In the genomic region with DNA sequence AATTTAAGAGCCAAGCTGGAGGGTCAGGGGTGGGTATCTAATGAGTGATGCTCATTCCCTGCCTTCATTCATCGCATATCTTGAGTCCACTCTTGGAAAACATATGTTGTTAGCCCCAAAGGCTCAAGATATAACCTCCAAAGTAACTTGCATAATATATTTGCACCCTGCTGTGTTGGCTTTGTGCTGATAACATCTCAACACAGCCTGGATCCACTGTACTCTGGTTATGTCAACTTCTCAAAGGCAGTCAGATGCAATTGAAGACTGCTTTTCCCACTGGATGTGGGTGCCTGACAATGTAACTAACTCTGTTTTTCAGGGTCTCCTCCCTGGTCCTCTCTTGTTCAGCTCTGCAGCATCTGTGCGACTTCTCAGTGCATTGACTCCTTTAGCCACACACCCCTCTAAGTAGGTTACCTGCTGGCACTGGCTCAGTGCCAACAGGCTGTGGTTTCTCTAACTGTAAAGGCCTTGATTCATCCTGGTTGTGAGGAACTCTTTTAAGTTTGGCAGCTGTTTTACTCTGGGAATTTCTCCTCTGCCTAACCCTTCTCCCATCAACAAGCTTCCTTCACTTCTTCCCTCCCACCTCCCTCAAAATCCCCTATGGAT, we compare ENCODE assay signal across 11 cellular contexts. TPM values are rescaled to one million over a fixed set of nuclear protein-coding genes. Genes with fewer than 3 reads are reported as not detected.
DNase-seq lines count a peak whose midpoint lies in the region; ATAC-seq and TF ChIP-seq lines count a peak whose summit lies in the region.
"Had no signal": no experiment of that assay in that cellular context is flagged by ENCODE, and none has a peak within 500 bp of the region (broad histone marks: within the 10 kb centered on the region; RNA-seq: fewer than 3 reads in every experiment).

No MANE protein-coding gene starts in this region.

- H3K4me3 Mint-ChIP-seq in activated CD8-positive, alpha-beta memory T cell treated with anti-CD3 and anti-CD28 coated beads, Interleukin-2, amount 10 ng/mL, durations not matched to agents 7 days and 5 days: no peak overlapping the region
- no peak overlapping the region for H3K4me3 Mint-ChIP-seq in MCF 10A (ENCODE audit: unreplicated experiment)

- peak; percentile 30 for DNase-seq in activated CD8-positive, alpha-beta memory T cell treated with anti-CD3 and anti-CD28 coated beads, Interleukin-2, amount 50 U/mL, for 4 hours
- DNase-seq in activated CD8-positive, alpha-beta memory T cell treated with anti-CD3 and anti-CD28 coated beads, Interleukin-2, amount 10 ng/mL, durations not matched to agents 7 days and 5 days: no peak
- peak; percentile 61 for DNase-seq in RPMI7951 (ENCODE audit: low read depth)
- DNase-seq in MCF 10A (ENCODE audit: unreplicated experiment): peak; percentile 75
- DNase-seq in stimulated activated CD4-positive, alpha-beta T cell treated with anti-CD3 and anti-CD28 coated beads, TNF-alpha, amount 100 ng/mL, for 4 hours (ENCODE audit: low read depth in 3 of 3): peak; percentile 0 to 7 (median 2)
- no peak for DNase-seq in ecto neural progenitor cell (ENCODE audit: low spot score)
- no peak for DNase-seq in amniotic stem cell (lab: John Stamatoyannopoulos, UW)
- DNase-seq: AML-193, H7 had no signal

- no TSS peak for BruUV-seq in MCF 10A (replicated peaks; lab: Mats Ljungman, UMichigan)

- no peak for ATAC-seq in activated CD8-positive, alpha-beta memory T cell treated with anti-CD3 and anti-CD28 coated beads, Interleukin-2, amount 10 ng/mL, durations not matched to agents 7 days and 5 days
- ATAC-seq in HG02981 (IDR thresholded peaks at IDR 0.05; ENCODE audit: unreplicated experiment): no peak
- ATAC-seq: HepG2 had no signal

- intact Hi-C loops in MCF 10A (cut with micrococcal nuclease): no loop called here

- peaks cover 6% of the 10 kb centered on the region for H3K4me1 Mint-ChIP-seq in activated CD8-positive, alpha-beta memory T cell treated with anti-CD3 and anti-CD28 coated beads, Interleukin-2, amount 10 ng/mL, durations not matched to agents 7 days and 5 days
- peaks cover 18% of the 10 kb centered on the region for H3K4me1 Mint-ChIP-seq in MCF 10A (ENCODE audit: insufficient read depth, unreplicated experiment)

- no peaks in the 10 kb centered on the region for H3K27me3 Mint-ChIP-seq in activated CD8-positive, alpha-beta memory T cell treated with anti-CD3 and anti-CD28 coated beads, Interleukin-2, amount 10 ng/mL, durations not matched to agents 7 days and 5 days
- H3K27me3 Mint-ChIP-seq in MCF 10A (ENCODE audit: insufficient read depth, unreplicated experiment): peaks cover 34% of the 10 kb centered on the region

- H3K9me3 Mint-ChIP-seq in activated CD8-positive, alpha-beta memory T cell treated with anti-CD3 and anti-CD28 coated beads, Interleukin-2, amount 10 ng/mL, durations not matched to agents 7 days and 5 days (ENCODE audit: low read depth): peaks cover 2% of the 10 kb centered on the region
- no peaks in the 10 kb centered on the region for H3K9me3 Mint-ChIP-seq in MCF 10A (ENCODE audit: unreplicated experiment)

- H3K27ac Mint-ChIP-seq in activated CD8-positive, alpha-beta memory T cell treated with anti-CD3 and anti-CD28 coated beads, Interleukin-2, amount 10 ng/mL, durations not matched to agents 7 days and 5 days: no peak overlapping the region
- no peak overlapping the region for H3K27ac Mint-ChIP-seq in MCF 10A (ENCODE audit: low read depth, unreplicated experiment)

- no peak for TF ChIP-seq CTCF in MCF 10A (IDR thresholded peaks at IDR 0.05; ENCODE audit: unreplicated experiment)

- CTCF ChIA-PET in activated CD8-positive, alpha-beta memory T cell treated with anti-CD3 and anti-CD28 coated beads, Interleukin-2, amount 10 ng/mL, durations not matched to agents 7 days and 5 days (lab: Charles Lee): no interaction called here
- CTCF ChIA-PET in MCF 10A (lab: Yijun Ruan, JAX): interaction anchor here (0.6 to 1.7 kb wide), 4 partner anchors 12 to 83 kb away, joined by 3 to 8 read pairs (median 5); no protein-coding TSS in a partner anchor

- H3K36me3 Mint-ChIP-seq in activated CD8-positive, alpha-beta memory T cell treated with anti-CD3 and anti-CD28 coated beads, Interleukin-2, amount 10 ng/mL, durations not matched to agents 7 days and 5 days: no peaks in the 10 kb centered on the region
- no peaks in the 10 kb centered on the region for H3K36me3 Mint-ChIP-seq in MCF 10A (ENCODE audit: insufficient read depth, unreplicated experiment)

- POLR2A ChIA-PET in MCF 10A (lab: Yijun Ruan, JAX): interaction anchor here (0.7 to 3.8 kb wide), 3 partner anchors 11 to 60 kb away, joined by 3 to 51 read pairs (median 5); a partner anchor contains a TSS

RNA-seq across cellular contexts. Expression of a gene that starts 28.1 kb away (rescaled TPM):
- total RNA-seq in activated CD8-positive, alpha-beta memory T cell treated with anti-CD3 and anti-CD28 coated beads, Interleukin-2, amount 10 ng/mL, durations not matched to agents 7 days and 5 days: under 1 TPM in 1 of 2 experiments, not detected in 1; 0.12 TPM
- total RNA-seq in RPMI7951 (2014; rRNA removed; shearing (Covaris generic)): 22.2 and 25.4 TPM in 2 replicates
- total RNA-seq in MCF 10A (2022): 11.9 and 13.7 TPM in 2 replicates

Comparison
In these comparisons a context has a peak if more than half of its experiments do, and no peak if none do; other contexts are left out.
1. DNase-seq: peak in activated CD8-positive, alpha-beta memory T cell treated with anti-CD3 and anti-CD28 coated beads, Interleukin-2, amount 50 U/mL, for 4 hours (single experiment), RPMI7951 (single experiment), MCF 10A (single experiment) and stimulated activated CD4-positive, alpha-beta T cell treated with anti-CD3 and anti-CD28 coated beads, TNF-alpha, amount 100 ng/mL, for 4 hours (3 of 3); none in activated CD8-positive, alpha-beta memory T cell treated with anti-CD3 and anti-CD28 coated beads, Interleukin-2, amount 10 ng/mL, durations not matched to agents 7 days and 5 days (single experiment), ecto neural progenitor cell (single experiment) and amniotic stem cell (single experiment).
2. RNA of a gene that starts 28.1 kb away (total RNA-seq): 22.2 to 25.4 TPM in RPMI7951 and 11.9 to 13.7 TPM in MCF 10A; 0.12 TPM in activated CD8-positive, alpha-beta memory T cell treated with anti-CD3 and anti-CD28 coated beads, Interleukin-2, amount 10 ng/mL, durations not matched to agents 7 days and 5 days; every median in the first group is over 10 times any median in the second.